Comparison of ENCODE assay signal across 31 cellular contexts in the genomic region with DNA sequence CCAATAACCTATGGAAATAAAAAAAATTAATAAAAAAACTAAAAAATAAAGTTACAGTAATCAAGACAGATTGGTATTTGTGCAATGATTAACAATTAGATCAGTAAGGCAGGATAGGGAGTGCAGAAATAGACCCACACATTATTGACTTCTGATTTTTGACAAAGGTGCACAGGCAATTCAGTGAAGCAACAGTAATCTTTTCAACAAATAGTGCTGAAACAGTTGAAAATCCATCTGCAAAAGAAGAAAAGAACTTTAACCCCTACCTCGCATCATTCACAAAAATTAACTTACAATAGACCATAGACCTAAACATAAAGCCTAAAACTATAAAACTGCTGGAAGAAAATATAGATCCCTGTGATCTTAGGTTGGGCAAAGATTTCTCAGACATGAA. TPM values are rescaled to one million over a fixed set of nuclear protein-coding genes. Genes with fewer than 3 reads are reported as not detected.
"Had no signal": no experiment of that assay in that cellular context is flagged by ENCODE, and none has a peak within 500 bp of the region (broad histone marks: within the 10 kb centered on the region; RNA-seq: fewer than 3 reads in every experiment).

No MANE protein-coding gene starts in this region.

- H3K4me1 ChIP-seq: suprapubic skin, testis, thyroid gland, tibial artery, tibial nerve, transverse colon, upper lobe of left lung, upper lobe of right lung, uterus, vagina had no signal

- DNase-seq: stimulated activated CD4-positive, alpha-beta T cell treated with anti-CD3 and anti-CD28 coated beads, Interleukin-2, amount 100 ng/mL, for 48 hours; stimulated activated CD4-positive, alpha-beta T cell treated with anti-CD3 and anti-CD28 coated beads, Interleukin-4, amount 100 ng/mL, for 1 hour; stimulated activated CD4-positive, alpha-beta T cell treated with anti-CD3 and anti-CD28 coated beads, Interleukin-4, amount 100 ng/mL, for 24 hours; stimulated activated CD4-positive, alpha-beta T cell treated with anti-CD3 and anti-CD28 coated beads, Interleukin-4, amount 100 ng/mL, for 4 hours; stimulated activated CD8-positive, alpha-beta memory T cell treated with anti-CD3 and anti-CD28 coated beads, Interleukin-4, amount 100 ng/mL, for 48 hours; stimulated activated naive B cell treated with anti-CD40 and anti-IgM and Interleukin-4, amounts not matched to agents 10 μg/mL and 1 μg/mL and 100 μg/mL, for 72 hours; stimulated activated naive CD4-positive, alpha-beta T cell; stimulated activated naive CD4-positive, alpha-beta T cell treated with Interleukin-2 at 50 U/mL for 16 hours; stimulated activated naive CD8-positive, alpha-beta T cell treated with anti-CD3 and anti-CD28 coated beads, Interleukin-15, amount 100 ng/mL, for 72 hours; stimulated activated naive CD8-positive, alpha-beta T cell treated with anti-CD3 and anti-CD28 coated beads, Interleukin-15, Interleukin-2, amounts not matched to agents 100 U/mL and 50 U/mL, for 24 hours; stomach; substantia nigra; testis; thyroid gland; tibial artery; transverse colon; trophoblast cell; upper lobe of left lung; upper lobe of right lung; uterus had no signal

- H3K27ac ChIP-seq: stomach, suprapubic skin, testis, thoracic aorta, thyroid gland, tibial artery, tibial nerve, transverse colon, upper lobe of left lung, upper lobe of right lung, uterus, vagina had no signal

- ATAC-seq: stimulated activated effector memory CD8-positive, alpha-beta T cell treated with anti-CD3 and anti-CD28 coated beads, Interleukin-12 subunit alpha, Interleukin-12 subunit beta, amount 100 ng/mL, for 72 hours; stimulated activated memory B cell treated with anti-CD40 and anti-IgM and Interleukin-4, amounts not matched to agents 10 μg/mL and 1 μg/mL and 100 μg/mL, for 72 hours; stimulated activated naive B cell treated with anti-CD40 and anti-IgM and Interleukin-4, amounts not matched to agents 10 μg/mL and 1 μg/mL and 100 μg/mL, for 72 hours; stimulated activated naive CD8-positive, alpha-beta T cell treated with anti-CD3 and anti-CD28 coated beads, Interleukin-15, amount 100 ng/mL, for 72 hours; stimulated activated naive CD8-positive, alpha-beta T cell treated with anti-CD3 and anti-CD28 coated beads, Interleukin-15, Interleukin-2, amounts not matched to agents 100 U/mL and 50 U/mL, for 24 hours; upper lobe of right lung had no signal

- FAIRE-seq: urothelium cell line had no signal

- H3K27me3 ChIP-seq: stomach, suprapubic skin, testis, thyroid gland, tibial artery, tibial nerve, transverse colon, upper lobe of left lung, upper lobe of right lung, uterus, vagina had no signal

- H3K4me3 ChIP-seq: stomach, suprapubic skin, testis, thoracic aorta, thyroid gland, tibial artery, tibial nerve, transverse colon, upper lobe of left lung, upper lobe of right lung, uterus, vagina had no signal

- H3K36me3 ChIP-seq: stomach, suprapubic skin, thoracic aorta, thyroid gland, tibial artery, transverse colon, upper lobe of left lung, upper lobe of right lung, uterus, vagina had no signal

- H3K9me3 ChIP-seq: suprapubic skin, testis, thoracic aorta, thyroid gland, tibial artery, transverse colon, upper lobe of left lung, upper lobe of right lung, uterus, vagina had no signal

RNA-seq across cellular contexts. Expression of a gene that starts 4.5 kb away (rescaled TPM):
- total RNA-seq: subcutaneous adipose tissue, suprapubic skin, temporal lobe, thoracic aorta, thyroid gland, tibial nerve, transverse colon, upper lobe of right lung, ureter, urinary bladder, uterus, vagina had no signal
- polyA plus RNA-seq: stomach, urinary bladder had no signal
